In genomic region chr2:80527119-80527518, GRCh38 we compare ENCODE assay signal across 19 cellular contexts.
DNase-seq lines count a peak whose midpoint lies in the region; ATAC-seq, FAIRE-seq and TF ChIP-seq lines count a peak whose summit lies in the region.
"Had no signal": no experiment of that assay in that cellular context is flagged by ENCODE, and none has a peak within 500 bp of the region (broad histone marks: within the 10 kb centered on the region; RNA-seq: fewer than 3 reads in every experiment).

No MANE protein-coding gene starts in this region.

- no peak for TF ChIP-seq RAD21 in GM12878 (IDR thresholded peaks at IDR 0.05; ENCODE audit: insufficient read depth, low read depth, low read length)

- no peak overlapping the region for H3K4me3 Mint-ChIP-seq in activated CD8-positive, alpha-beta memory T cell treated with anti-CD3 and anti-CD28 coated beads, Interleukin-2, amount 10 ng/mL, durations not matched to agents 7 days and 5 days
- H3K4me3 Mint-ChIP-seq in activated CD4-positive, alpha-beta T cell treated with anti-CD3 and anti-CD28 coated beads, Interleukin-2, amount 10 ng/mL, durations not matched to agents 24 days and 14 days = no peak overlapping the region
- H3K4me3 Mint-ChIP-seq: CD8-positive, alpha-beta memory T cell had no signal

- DNase-seq in GM12891 (ENCODE audit: insufficient read length, low spot score) = no peak
- peak; percentile 62 for DNase-seq in GM12878 (ENCODE audit: low read depth, low spot score)
- no peak for DNase-seq in NOMO-1 treated with DMSO at 0.1 percent for 48 hours (lab: John Stamatoyannopoulos, UW; ENCODE audit: unreplicated experiment)
- DNase-seq in activated CD8-positive, alpha-beta memory T cell treated with anti-CD3 and anti-CD28 coated beads, Interleukin-2, amount 10 ng/mL, durations not matched to agents 7 days and 5 days = no peak
- DNase-seq in activated CD4-positive, alpha-beta T cell treated with anti-CD3 and anti-CD28 coated beads, Interleukin-2, amount 10 ng/mL, durations not matched to agents 24 days and 14 days = no peak
- DNase-seq: 8988T; AML-193; Caco-2; CD8-positive, alpha-beta memory T cell; DND-41; GDM1; Karpas-422 had no signal

- H3K4me2 ChIP-seq in KMS-11 (peak overlapping the region; percentile 33), GM12878 (ENCODE audit: control insufficient read depth, insufficient read depth) (no peak overlapping the region)
- H3K4me2 ChIP-seq: BLaER1 had no signal

- H3K27ac ChIP-seq in KMS-11 (peak overlapping the region; percentile 71), GM12878 (ENCODE audit: control insufficient read depth, insufficient read depth) (peak overlapping the region; percentile 92)
- H3K27ac ChIP-seq: BLaER1 had no signal

- SMC1A ChIA-PET in GM12878 (lab: Charles Lee; ENCODE audit: uncharacterized antibody, unreplicated experiment) = interaction anchor here (1.0 to 14.2 kb wide), 17 partner anchors 7 to 203 kb away, joined by 3 to 360 read pairs (median 5); no protein-coding TSS in a partner anchor

- H3K9ac ChIP-seq in KMS-11 (no peak overlapping the region), GM12878 (ENCODE audit: control insufficient read depth, insufficient read depth, low read length) (no peak overlapping the region; the same call in 1 of the 2 replicates)
- H3K9ac ChIP-seq: BLaER1 had no signal

- H2AFZ ChIP-seq in KMS-11 (ENCODE audit: low read depth) (peak overlapping the region; percentile 31), GM12878 (ENCODE audit: control insufficient read depth, low read depth, low read length) (no peak overlapping the region; the same call in 1 of the 2 replicates)

- in situ Hi-C loops in GM12878 (cut with MboI) = no loop called here

- CTCF ChIA-PET in GM12878 (lab: Yijun Ruan, JAX) = interaction anchor here (0.8 to 14.1 kb wide), 5 partner anchors 8 to 201 kb away, joined by 3 to 243 read pairs (median 4); no protein-coding TSS in a partner anchor
- CTCF ChIA-PET in activated CD8-positive, alpha-beta memory T cell treated with anti-CD3 and anti-CD28 coated beads, Interleukin-2, amount 10 ng/mL, durations not matched to agents 7 days and 5 days (lab: Charles Lee) = no interaction called here

- H3K4me1 ChIP-seq in KMS-11 (ENCODE audit: low read depth, poor library complexity, severe bottlenecking) = peaks cover 75% of the 10 kb centered on the region
- peaks cover 53% of the 10 kb centered on the region for H3K4me1 ChIP-seq in GM12878 (ENCODE audit: control insufficient read depth, insufficient read depth, low read length)
- H3K4me1 ChIP-seq: BLaER1, Caco-2, HAP-1 had no signal

- TF ChIP-seq CTCF in KMS-11 (conservative IDR thresholded peaks at IDR 0.05; ENCODE audit: low read depth, low read length) = no peak
- no peak for TF ChIP-seq CTCF in GM12878 (IDR thresholded peaks at IDR 0.05 in 2 of 3, conservative IDR thresholded peaks at IDR 0.05 in 1 of 3; ENCODE audit: control insufficient read depth in 2 of 3, extremely low read depth in 1 of 3, insufficient read depth in 1 of 3, low read depth in 3 of 3, low read length in 3 of 3)

- POLR2A ChIA-PET in GM12878 (lab: Charles Lee) = interaction anchor here (1.1 to 6.9 kb wide), 3 partner anchors 23 to 201 kb away, joined by 3 to 56 read pairs (median 36); no protein-coding TSS in a partner anchor

- H3K4me1 Mint-ChIP-seq in activated CD8-positive, alpha-beta memory T cell treated with anti-CD3 and anti-CD28 coated beads, Interleukin-2, amount 10 ng/mL, durations not matched to agents 7 days and 5 days = no peaks in the 10 kb centered on the region
- no peaks in the 10 kb centered on the region for H3K4me1 Mint-ChIP-seq in activated CD4-positive, alpha-beta T cell treated with anti-CD3 and anti-CD28 coated beads, Interleukin-2, amount 10 ng/mL, durations not matched to agents 24 days and 14 days
- H3K4me1 Mint-ChIP-seq: CD8-positive, alpha-beta memory T cell had no signal

- no peak overlapping the region for H3K27ac Mint-ChIP-seq in activated CD8-positive, alpha-beta memory T cell treated with anti-CD3 and anti-CD28 coated beads, Interleukin-2, amount 10 ng/mL, durations not matched to agents 7 days and 5 days
- no peak overlapping the region for H3K27ac Mint-ChIP-seq in activated CD4-positive, alpha-beta T cell treated with anti-CD3 and anti-CD28 coated beads, Interleukin-2, amount 10 ng/mL, durations not matched to agents 24 days and 14 days
- H3K27ac Mint-ChIP-seq: CD8-positive, alpha-beta memory T cell had no signal

- TF ChIP-seq POLR2A in GM12891 (IDR thresholded peaks at IDR 0.05; ENCODE audit: low read depth, low read length) (no peak), GM12878 (IDR thresholded peaks at IDR 0.05; ENCODE audit: low read depth, low read length) (no peak)

- RAD21 ChIA-PET in GM12878 (lab: Charles Lee; ENCODE audit: unreplicated experiment) = interaction anchor here (0.9 to 14.0 kb wide), 9 partner anchors 17 to 201 kb away, joined by 3 to 276 read pairs (median 9); no protein-coding TSS in a partner anchor

- H3K36me3 ChIP-seq in KMS-11 (ENCODE audit: insufficient read depth) (no peaks in the 10 kb centered on the region), GM12878 (ENCODE audit: control insufficient read depth in 2 of 2, insufficient read depth in 2 of 2, low read length in 1 of 2) (no peaks in the 10 kb centered on the region)
- H3K36me3 ChIP-seq: BLaER1, HAP-1 had no signal

- no peaks in the 10 kb centered on the region for H4K20me1 ChIP-seq in KMS-11 (ENCODE audit: insufficient read depth)
- no peaks in the 10 kb centered on the region for H4K20me1 ChIP-seq in GM12878 (ENCODE audit: control insufficient read depth, insufficient read depth)
- H4K20me1 ChIP-seq: BLaER1 had no signal

- H3K27me3 Mint-ChIP-seq in activated CD8-positive, alpha-beta memory T cell treated with anti-CD3 and anti-CD28 coated beads, Interleukin-2, amount 10 ng/mL, durations not matched to agents 7 days and 5 days = no peaks in the 10 kb centered on the region
- H3K27me3 Mint-ChIP-seq in activated CD4-positive, alpha-beta T cell treated with anti-CD3 and anti-CD28 coated beads, Interleukin-2, amount 10 ng/mL, durations not matched to agents 24 days and 14 days = no peaks in the 10 kb centered on the region
- H3K27me3 Mint-ChIP-seq: CD8-positive, alpha-beta memory T cell had no signal

- no peaks in the 10 kb centered on the region for H3K36me3 Mint-ChIP-seq in activated CD8-positive, alpha-beta memory T cell treated with anti-CD3 and anti-CD28 coated beads, Interleukin-2, amount 10 ng/mL, durations not matched to agents 7 days and 5 days
- no peaks in the 10 kb centered on the region for H3K36me3 Mint-ChIP-seq in activated CD4-positive, alpha-beta T cell treated with anti-CD3 and anti-CD28 coated beads, Interleukin-2, amount 10 ng/mL, durations not matched to agents 24 days and 14 days (ENCODE audit: low read depth)
- H3K36me3 Mint-ChIP-seq: CD8-positive, alpha-beta memory T cell had no signal

- H3K27me3 ChIP-seq in KMS-11 (ENCODE audit: insufficient read depth, low read depth) = no peaks in the 10 kb centered on the region
- no peaks in the 10 kb centered on the region for H3K27me3 ChIP-seq in GM12878 (replicated peaks in 1 of 2; ENCODE audit: control insufficient read depth in 2 of 2, insufficient read depth in 2 of 2, low read length in 1 of 2)
- H3K27me3 ChIP-seq: BLaER1 had no signal

- intact Hi-C loops in GM12878 (cut with micrococcal nuclease; ENCODE audit: unreplicated experiment) = no loop called here
- intact Hi-C loops in activated CD4-positive, alpha-beta T cell treated with anti-CD3 and anti-CD28 coated beads, Interleukin-2, amount 10 ng/mL, durations not matched to agents 24 days and 14 days (cut with micrococcal nuclease) = no loop called here

- no TSS peak for BruUV-seq in GM12878 (replicated peaks; lab: Mats Ljungman, UMichigan)

- TF ChIP-seq EP300 in GM12878 (IDR thresholded peaks at IDR 0.05; ENCODE audit: borderline replicate concordance in 1 of 2, control insufficient read depth in 1 of 2, low read depth in 2 of 2, low read length in 2 of 2) = peak; percentile 20 to 24; a peak in 1 of 4 replicates

- 2% methylated on average over 3 of the region's 3 CpGs for WGBS in GM12878 (ENCODE audit: insufficient coverage, insufficient replicate concordance, low lambda C conversion rate, missing lambda C conversion rate)

- H3K4me3 ChIP-seq in KMS-11 (IDR thresholded peaks at IDR 0.05; ENCODE audit: insufficient read depth, low read depth, low read length) (no peak overlapping the region), GM12878 (no peak overlapping the region)
- H3K4me3 ChIP-seq: BLaER1, HAP-1 had no signal

- ATAC-seq in GM18867 (IDR thresholded peaks at IDR 0.05; ENCODE audit: unreplicated experiment) (peak; percentile 23), GM12878 (peak; percentile 33)
- no peak for ATAC-seq in activated CD8-positive, alpha-beta memory T cell treated with anti-CD3 and anti-CD28 coated beads, Interleukin-2, amount 10 ng/mL, durations not matched to agents 7 days and 5 days
- ATAC-seq: HepG2 had no signal

- H3K9me3 ChIP-seq in GM12878 (replicated peaks; ENCODE audit: control insufficient read depth, insufficient read depth, low read length) = no peaks in the 10 kb centered on the region
- H3K9me3 ChIP-seq: BLaER1, Caco-2, HAP-1 had no signal

- FAIRE-seq in GM12891 (lab: Jason Lieb, UNC) (no peak), GM12878 (lab: Jason Lieb, UNC) (no peak)
- FAIRE-seq: H1, HepG2, HTR-8/SVneo had no signal

- H3K9me3 Mint-ChIP-seq in activated CD8-positive, alpha-beta memory T cell treated with anti-CD3 and anti-CD28 coated beads, Interleukin-2, amount 10 ng/mL, durations not matched to agents 7 days and 5 days (ENCODE audit: low read depth) = no peaks in the 10 kb centered on the region
- no peaks in the 10 kb centered on the region for H3K9me3 Mint-ChIP-seq in activated CD4-positive, alpha-beta T cell treated with anti-CD3 and anti-CD28 coated beads, Interleukin-2, amount 10 ng/mL, durations not matched to agents 24 days and 14 days

- no peaks in the 10 kb centered on the region for H3K79me2 ChIP-seq in KMS-11 (ENCODE audit: insufficient read depth, low read depth)
- no peaks in the 10 kb centered on the region; the same call in none of the 2 replicates for H3K79me2 ChIP-seq in GM12878 (ENCODE audit: control insufficient read depth, insufficient read depth, low read length)

TF ChIP-seq in GM12891, 5 proteins besides CTCF, POLR2A, EP300 and RAD21 (continues in another document):
- no peak for TF ChIP-seq POLR2AphosphoS5 (IDR thresholded peaks at IDR 0.05; ENCODE audit: low read depth, low read length)
- no peak for TF ChIP-seq SPI1 (IDR thresholded peaks at IDR 0.05; ENCODE audit: low read depth, low read length)
- TF ChIP-seq PAX5 (IDR thresholded peaks at IDR 0.05; ENCODE audit: insufficient read depth, low read length, severe bottlenecking) = no peak
- TF ChIP-seq TAF1 (IDR thresholded peaks at IDR 0.05; ENCODE audit: low read depth, low read length) = no peak
